Comparison of ENCODE assay signal across 8 cellular contexts in genomic region chr12:101696477-101697196, GRCh38. TPM values are rescaled to one million over a fixed set of nuclear protein-coding genes. Genes with fewer than 3 reads are reported as not detected.
DNase-seq lines count a peak whose midpoint lies in the region; ATAC-seq and TF ChIP-seq lines count a peak whose summit lies in the region.

No MANE protein-coding gene starts in this region.

- 20 to 25% methylated on average over 15 of the region's 15 CpGs for WGBS in thyroid gland, 2 donors

- TF ChIP-seq POLR2A in thyroid gland (IDR thresholded peaks at IDR 0.05): peak in 1 of 2 donors; percentile 9

- TF ChIP-seq CTCF in coronary artery (IDR thresholded peaks at IDR 0.05) (no peak), thyroid gland (IDR thresholded peaks at IDR 0.05) (no peak)

- H3K4me3 ChIP-seq in coronary artery: peak overlapping the region; percentile 89
- peak overlapping the region; percentile 50 to 91 (median 51) for H3K4me3 ChIP-seq in thyroid gland (replicated peaks in 1 of 3)

- H3K27me3 ChIP-seq in thyroid gland: no peaks in the 10 kb centered on the region

- no peaks in the 10 kb centered on the region for H3K36me3 ChIP-seq in thyroid gland

- H3K9me3 ChIP-seq in thyroid gland: no peaks in the 10 kb centered on the region

- H3K27ac ChIP-seq in coronary artery: peak overlapping the region; percentile 84 to 93
- peak overlapping the region; percentile 94 to 97 (median 96) for H3K27ac ChIP-seq in thyroid gland

- intact Hi-C loops in thyroid gland (cut with DNase I): no loop called here

- peaks cover 17 to 35% of the 10 kb centered on the region in 2 donors for H3K4me1 ChIP-seq in thyroid gland

- DNase-seq in NCI-H524 (lab: John Stamatoyannopoulos, UW) (peak; percentile 24 to 65), NCI-H524 treated with DMSO at 0.1 percent for 48 hours (lab: John Stamatoyannopoulos, UW) (no peak), SIG-M5 (lab: John Stamatoyannopoulos, UW) (peak; percentile 53), coronary artery (ENCODE audit: low spot score) (no peak), lung microvascular endothelial cell (ENCODE audit: low read depth in 2 of 2) (peak; percentile 4), thyroid gland (peak; percentile 45 to 48)
- no peak for DNase-seq in stimulated activated naive CD4-positive, alpha-beta T cell treated with Interleukin-2 at 50 U/mL for 16 hours (lab: John Stamatoyannopoulos, UW)

- ATAC-seq in HG02981 (IDR thresholded peaks at IDR 0.05; ENCODE audit: unreplicated experiment): peak; percentile 30

RNA-seq across cellular contexts. Expression of gene CHPT1, which starts 0.8 kb away (rescaled TPM):
- 20.5 and 42.7 TPM in 2 replicates for total RNA-seq in lung microvascular endothelial cell
- total RNA-seq in thyroid gland: 100 to 1,000 TPM in 3 of 4 donors, 10 to 100 TPM in 1; 94.5 to 177 (median 150) TPM

RNA-seq across cellular contexts. Expression of gene SYCP3, which starts 42.6 kb away (rescaled TPM):
- total RNA-seq in lung microvascular endothelial cell (under 0.01 TPM in 1 of 2 replicates, not detected in the other), thyroid gland (under 1 TPM in 1 of 4 donors, not detected in 3; 0.67 TPM)

Comparison
In these comparisons a context has a peak if more than half of its experiments do, and no peak if none do; other contexts are left out.
1. DNase-seq: peak in NCI-H524 (2 of 2), SIG-M5 (single experiment), lung microvascular endothelial cell (2 of 2) and thyroid gland (2 of 2); none in NCI-H524 treated with DMSO at 0.1 percent for 48 hours (single experiment), coronary artery (single experiment) and stimulated activated naive CD4-positive, alpha-beta T cell treated with Interleukin-2 at 50 U/mL for 16 hours (single experiment).